ENCODE assay signal across 8 cellular contexts in the genomic region with DNA sequence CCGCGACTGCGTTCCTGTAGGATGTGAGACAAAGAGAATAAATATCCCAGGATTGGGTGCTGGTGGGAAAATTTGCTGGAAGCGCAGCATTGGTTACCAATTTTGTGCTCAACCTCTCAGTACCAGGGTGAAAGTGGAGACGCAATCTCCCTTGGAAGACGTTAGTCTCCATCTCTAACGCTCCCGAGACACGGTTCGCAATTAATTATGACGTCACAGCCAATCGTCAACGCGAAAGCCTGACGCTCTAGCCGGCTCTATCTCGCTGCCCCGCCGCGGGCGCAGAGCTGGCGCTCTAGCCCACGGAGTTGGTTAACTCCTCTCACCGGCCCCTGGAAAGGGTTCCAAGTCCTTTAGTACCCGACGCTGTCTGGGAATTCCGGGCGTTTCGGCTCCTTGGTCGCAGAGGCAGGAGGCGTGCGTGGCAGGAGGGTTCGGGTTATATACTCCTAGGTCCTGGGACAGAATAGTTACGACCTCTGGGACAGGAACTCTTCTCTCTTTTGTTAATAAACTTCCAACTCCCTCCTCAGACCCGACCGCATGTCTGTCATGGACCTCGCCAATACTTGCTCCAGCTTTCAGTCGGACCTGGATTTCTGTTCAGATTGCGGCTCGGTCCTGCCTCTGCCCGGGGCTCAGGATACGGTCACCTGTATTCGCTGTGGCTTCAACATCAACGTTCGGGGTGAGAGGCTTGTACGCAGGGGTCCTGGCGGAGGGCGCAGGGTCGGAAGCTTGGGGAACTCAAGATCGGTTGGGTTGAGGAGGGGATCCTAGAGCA. TPM values are rescaled to one million over a fixed set of nuclear protein-coding genes. Genes with fewer than 3 reads are reported as not detected.
DNase-seq lines count a peak whose midpoint lies in the region; ATAC-seq and TF ChIP-seq lines count a peak whose summit lies in the region.

Gene POLR1H (plus strand): TSS at position 284 of the 784 bp plus-strand sequence. CDS start 260 bp downstream, at position 544.

- no peaks in the 10 kb centered on the region for H3K9me3 Mint-ChIP-seq in CD4-positive, alpha-beta T cell

- H3K27me3 Mint-ChIP-seq in CD4-positive, alpha-beta T cell: no peaks in the 10 kb centered on the region

- H3K36me3 Mint-ChIP-seq in CD4-positive, alpha-beta T cell (ENCODE audit: low read depth): peaks cover 72% of the 10 kb centered on the region

- no peak for TF ChIP-seq CTCF in CD4-positive, alpha-beta T cell (IDR thresholded peaks at IDR 0.05)
- TF ChIP-seq CTCF in lung (IDR thresholded peaks at IDR 0.05; ENCODE audit: control extremely low read depth, extremely low read depth): no peak

- peak within 1 kb of the TSS; percentile 89 for H3K27ac ChIP-seq in CD4-positive, alpha-beta T cell (ENCODE audit: low read depth, low read length)
- peak within 1 kb of the TSS; percentile 94 to 95 for H3K27ac ChIP-seq in lung (ENCODE audit: low read depth in 1 of 2, low read length in 1 of 2)

- peak within 1 kb of the TSS; percentile 97 for H3K27ac Mint-ChIP-seq in CD4-positive, alpha-beta T cell

- peaks cover 0 to 7% of the 10 kb centered on the region in 2 donors for H3K36me3 ChIP-seq in lung (ENCODE audit: control insufficient read depth in 2 of 2, insufficient read depth in 2 of 2, low read length in 2 of 2)

- H3K4me3 ChIP-seq in lung: peak within 1 kb of the TSS; percentile 75

- peak; percentile 72 to 87 (median 79) for DNase-seq in CD4-positive, alpha-beta T cell
- DNase-seq in HS-5 (ENCODE audit: low read depth) (peak; percentile 84), lung (ENCODE audit: low spot score) (peak; percentile 94)
- peak; percentile 84 for DNase-seq in NK-92 treated with Interleukin-12 subunit alpha and Interleukin-12 subunit beta, amount 100 ng/mL, for 24 hours (lab: John Stamatoyannopoulos, UW)
- DNase-seq in activated CD8-positive, alpha-beta memory T cell treated with anti-CD3 and anti-CD28 coated beads for 24 hours: peak; percentile 90
- DNase-seq in effector CD4-positive, alpha-beta T cell: peak; percentile 84
- peak; percentile 68 to 82 (median 78) for DNase-seq in stimulated activated CD4-positive, alpha-beta T cell treated with anti-CD3 and anti-CD28 coated beads, TNF-alpha, amount 100 ng/mL, for 4 hours (ENCODE audit: low read depth in 3 of 3)

- CTCF ChIA-PET in CD4-positive, alpha-beta T cell (lab: Charles Lee): interaction anchor here (0.5 to 3.2 kb wide), 4 partner anchors 42 to 117 kb away, joined by 3 to 7 read pairs (median 4); no protein-coding TSS in a partner anchor

- peaks cover 45% of the 10 kb centered on the region for H3K4me1 Mint-ChIP-seq in CD4-positive, alpha-beta T cell (ENCODE audit: low read depth)

- no peaks in the 10 kb centered on the region for H3K27me3 ChIP-seq in CD4-positive, alpha-beta T cell (ENCODE audit: control insufficient read depth, insufficient read depth, low read length)
- no peaks in the 10 kb centered on the region for H3K27me3 ChIP-seq in lung (ENCODE audit: control insufficient read depth, insufficient read depth)

- intact Hi-C loops in CD4-positive, alpha-beta T cell (cut with DNase I, micrococcal nuclease): loop anchor here (5.0 to 10.0 kb wide), 4 partner anchors 116 to 1894 kb away; partner anchors contain the start of genes HLA-A (in 2 of the 2), NELFE (in 1 of the 2), SKIC2 (in 1 of the 2) and TRIM39 (in 1 of the 2)

- ATAC-seq in CD4-positive, alpha-beta T cell (ENCODE audit: poor library complexity): peak; percentile 86
- peak; percentile 93 for ATAC-seq in GM19463 (IDR thresholded peaks at IDR 0.05; ENCODE audit: unreplicated experiment)
- peak; percentile 94 for ATAC-seq in lung (ENCODE audit: insufficient read depth, low FRiP score)

- 0% methylated on average over 50 of the region's 50 CpGs for WGBS in lung, 2 donors

- no peaks in the 10 kb centered on the region for H3K9me3 ChIP-seq in CD4-positive, alpha-beta T cell (ENCODE audit: control insufficient read depth, low read length)
- no peaks in the 10 kb centered on the region for H3K9me3 ChIP-seq in lung (ENCODE audit: control insufficient read depth in 2 of 2, insufficient read depth in 1 of 2, low read length in 1 of 2)

- H3K4me1 ChIP-seq in lung (ENCODE audit: control insufficient read depth in 2 of 2, insufficient read depth in 2 of 2, low read length in 2 of 2): peaks cover 5 to 14% of the 10 kb centered on the region in 2 donors

- POLR2A ChIA-PET in CD4-positive, alpha-beta T cell (lab: Charles Lee): interaction anchor here (0.7 to 3.3 kb wide), 23 partner anchors 10 to 1911 kb away, joined by 3 to 13 read pairs (median 4); partner anchors contain the start of genes ABCF1, RNF39, TRIM26 and TRIM39

- H3K4me3 Mint-ChIP-seq in CD4-positive, alpha-beta T cell: peak within 1 kb of the TSS; percentile 95

RNA-seq across cellular contexts. Expression of gene POLR1H, which starts in this region (rescaled TPM):
- total RNA-seq in CD4-positive, alpha-beta T cell: 10 to 100 TPM; 36.5 to 39.4 TPM
- 10 to 100 TPM; 18.2 to 24.0 TPM for total RNA-seq in lung
- 10 to 100 TPM; 53.2 to 55.5 TPM for polyA plus RNA-seq in lung

Comparison
In these comparisons a context has a peak if more than half of its experiments do, and no peak if none do; other contexts are left out.
1. Peak in every context shown above with its lines: DNase-seq, ATAC-seq, H3K4me3 ChIP-seq and H3K27ac ChIP-seq.